In genomic region chr3:8743911-8744310, GRCh38 we compare ENCODE assay signal across 19 cellular contexts. TPM values are rescaled to one million over a fixed set of nuclear protein-coding genes. Genes with fewer than 3 reads are reported as not detected.
"Had no signal": no experiment of that assay in that cellular context is flagged by ENCODE, and none has a peak within 500 bp of the region (broad histone marks: within the 10 kb centered on the region; RNA-seq: fewer than 3 reads in every experiment).

No MANE protein-coding gene starts in this region.

- DNase-seq: activated CD4-positive, alpha-beta T cell treated with anti-CD3 and anti-CD28 coated beads for 36 hours; activated CD4-positive, alpha-beta T cell treated with anti-CD3 and anti-CD28 coated beads, Interleukin-2, amount 50 U/mL, for 48 hours; activated T-cell treated with anti-CD3 and anti-CD28 coated beads for 4 hours; kidney; left ventricle myocardium inferior; psoas muscle; right cardiac atrium; stimulated activated naive CD8-positive, alpha-beta T cell treated with anti-CD3 and anti-CD28 coated beads, Interleukin-15, Interleukin-2, amounts not matched to agents 100 U/mL and 50 U/mL, for 24 hours; T-helper 2 cell; uterus had no signal

- FAIRE-seq: endometrium, frontal cortex, kidney had no signal

- ATAC-seq: activated CD4-positive, alpha-beta T cell treated with anti-CD3 and anti-CD28 coated beads for 36 hours; right cardiac atrium; stimulated activated naive CD8-positive, alpha-beta T cell treated with anti-CD3 and anti-CD28 coated beads, Interleukin-15, Interleukin-2, amounts not matched to agents 100 U/mL and 50 U/mL, for 24 hours had no signal

- H3K27ac ChIP-seq: ascending aorta, coronary artery, left ventricle myocardium inferior, psoas muscle, skin epidermis, tibial nerve, uterus had no signal

RNA-seq across cellular contexts. Expression of gene CAV3, which starts 10.3 kb away (rescaled TPM):
- total RNA-seq: activated CD4-positive, alpha-beta T cell treated with anti-CD3 and anti-CD28 coated beads for 36 hours; activated T-helper 2 cell treated with anti-CD3 and anti-CD28 coated beads, Interferon-gamma antibody, Interleukin-2, Interleukin-4, amounts not matched to agents 10 μg/mL and 5 μg/mL and 100 μg/mL, durations not matched to agents 14 hours and 24 hours and 36 hours; ascending aorta; frontal cortex; kidney; mammary epithelial cell; omental fat pad; uterus had no signal
